In the genomic region with DNA sequence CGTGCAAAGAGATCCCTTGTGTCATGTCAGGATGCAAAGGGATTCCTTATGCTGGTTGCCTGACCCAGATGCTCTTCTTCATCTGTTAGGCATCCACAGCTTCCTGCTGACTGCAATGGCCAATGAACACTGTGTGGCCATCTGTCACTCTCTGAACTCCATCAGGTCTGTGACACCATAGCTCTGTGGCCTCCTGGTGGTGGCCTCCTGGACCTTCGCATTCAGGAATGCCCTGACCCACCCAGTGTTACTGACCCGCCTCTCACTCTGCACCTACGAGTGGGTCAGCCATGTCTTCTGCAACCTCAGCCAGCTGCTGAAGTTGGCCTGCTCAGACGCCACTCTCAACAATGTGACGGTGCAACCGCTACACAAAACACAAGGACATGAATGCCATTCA, we compare ENCODE assay signal across 26 cellular contexts.
"Had no signal": no experiment of that assay in that cellular context is flagged by ENCODE, and none has a peak within 500 bp of the region (broad histone marks: within the 10 kb centered on the region; RNA-seq: fewer than 3 reads in every experiment).

No MANE protein-coding gene starts in this region.

- ATAC-seq: Panc1 had no signal

- H3K36me3 Mint-ChIP-seq: activated naive CD4-positive, alpha-beta T cell treated with anti-CD3 and anti-CD28 coated beads, Interleukin-2, amount 50 U/mL, for 24 hours; brain had no signal

- H3K36me3 ChIP-seq: SJCRH30 had no signal

- H3K9me3 Mint-ChIP-seq: activated naive CD4-positive, alpha-beta T cell treated with anti-CD3 and anti-CD28 coated beads, Interleukin-2, amount 50 U/mL, for 24 hours had no signal

- H3K4me1 Mint-ChIP-seq: brain had no signal

- H3K4me1 ChIP-seq: SJCRH30 had no signal

- H3K27me3 ChIP-seq: SJCRH30 had no signal

- H3K27ac Mint-ChIP-seq: activated CD4-positive, alpha-beta T cell treated with anti-CD3 and anti-CD28 coated beads, Interleukin-2, amount 10 ng/mL, durations not matched to agents 24 days and 14 days; activated CD8-positive, alpha-beta T cell treated with anti-CD3 and anti-CD28 coated beads for 36 hours; activated naive CD4-positive, alpha-beta T cell treated with anti-CD3 and anti-CD28 coated beads, Interleukin-2, amount 50 U/mL, for 24 hours; activated T-cell treated with anti-CD3 and anti-CD28 coated beads, Interleukin-2, amount 50 U/mL, for 24 hours; activated T-helper 2 cell treated with anti-CD3 and anti-CD28 coated beads, Interferon-gamma antibody, Interleukin-2, Interleukin-4, amounts not matched to agents 10 μg/mL and 5 μg/mL and 100 μg/mL, durations not matched to agents 14 hours and 24 hours and 36 hours; brain had no signal

- DNase-seq: activated CD4-positive, alpha-beta T cell treated with anti-CD3 and anti-CD28 coated beads, Interleukin-2, amount 10 ng/mL, durations not matched to agents 24 days and 14 days; activated CD4-positive, alpha-beta T cell treated with anti-CD3 and anti-CD28 coated beads, Interleukin-2, amount 50 U/mL, for 4 hours; activated CD8-positive, alpha-beta T cell treated with anti-CD3 and anti-CD28 coated beads for 36 hours; activated gamma-delta T cell; activated naive CD4-positive, alpha-beta T cell treated with Interleukin-2 at 50 U/mL for 16 hours; activated T-cell treated with anti-CD3 and anti-CD28 coated beads, Interleukin-2, amount 50 U/mL, for 24 hours; anterior cingulate cortex; central memory CD4-positive, alpha-beta T cell; Kasumi-1; KG1; MM.1S; NCI-H1092 treated with DMSO at 0.1 percent for 48 hours; NCI-H1417; NCI-H146; NCI-H187; NCI-H2081; NCI-H345; NCI-H524 treated with DMSO at 0.1 percent for 48 hours; SHP77; SJCRH30; T1000 had no signal

- H3K4me3 Mint-ChIP-seq: activated CD4-positive, alpha-beta T cell treated with anti-CD3 and anti-CD28 coated beads, Interleukin-2, amount 10 ng/mL, durations not matched to agents 24 days and 14 days; activated CD8-positive, alpha-beta T cell treated with anti-CD3 and anti-CD28 coated beads for 36 hours; activated naive CD4-positive, alpha-beta T cell treated with anti-CD3 and anti-CD28 coated beads, Interleukin-2, amount 50 U/mL, for 24 hours; activated T-cell treated with anti-CD3 and anti-CD28 coated beads, Interleukin-2, amount 50 U/mL, for 24 hours; brain had no signal

- H3K27ac ChIP-seq: SJCRH30, SK-N-MC had no signal

- H3K4me3 ChIP-seq: SJCRH30, SK-N-MC had no signal
